ENCODE assay signal across 25 cellular contexts in the genomic region with DNA sequence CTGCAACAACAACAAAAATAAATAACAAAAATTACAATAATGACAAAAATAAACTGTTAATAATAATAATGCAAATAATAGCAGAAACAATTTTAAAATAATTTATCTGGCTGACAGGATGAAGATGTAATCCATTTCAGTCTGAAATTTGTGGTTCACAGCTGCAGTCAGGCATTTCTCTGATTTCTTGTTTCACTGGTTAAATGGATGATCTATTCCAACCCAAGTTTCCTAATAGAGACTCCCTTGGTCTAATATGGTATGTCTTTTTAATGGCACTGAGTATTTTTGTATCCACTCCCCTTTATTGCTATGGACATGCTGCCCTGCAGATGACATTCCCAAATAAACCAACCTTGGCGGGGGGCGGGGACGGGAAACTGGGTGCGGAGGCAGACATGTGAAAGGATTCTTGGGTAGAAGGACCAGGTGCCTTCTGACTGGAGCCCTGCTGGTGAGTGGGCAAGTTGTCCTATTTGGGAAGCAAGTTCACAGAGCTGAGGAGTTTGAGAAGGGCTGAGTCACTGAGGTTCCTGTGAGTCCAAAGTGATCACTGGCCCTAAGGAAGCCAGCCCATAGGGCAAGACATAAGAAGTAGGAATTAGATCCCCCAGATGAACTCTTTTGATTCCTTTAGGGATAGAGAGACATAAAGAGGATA. TPM values are rescaled to one million over a fixed set of nuclear protein-coding genes. Genes with fewer than 3 reads are reported as not detected.
DNase-seq lines count a peak whose midpoint lies in the region; ATAC-seq and TF ChIP-seq lines count a peak whose summit lies in the region.
"Had no signal": no experiment of that assay in that cellular context is flagged by ENCODE, and none has a peak within 500 bp of the region (broad histone marks: within the 10 kb centered on the region; RNA-seq: fewer than 3 reads in every experiment).

No MANE protein-coding gene starts in this region.

- H3T11ph ChIP-seq in H9 (ENCODE audit: low read length), result no peak overlapping the region

- no peak overlapping the region for H2BK120ac ChIP-seq in H9 (ENCODE audit: low read depth, low read length, poor library complexity, severe bottlenecking)

- DNase-seq in COR-L47 (lab: John Stamatoyannopoulos, UW), result peak; percentile 58
- peak; percentile 71 for DNase-seq in H9
- no peak for DNase-seq in astrocyte of the cerebellum (ENCODE audit: low read depth)
- peak; percentile 58 for DNase-seq in islet precursor cell
- no peak for DNase-seq in NCI-H510A treated with DMSO at 0.1 percent for 48 hours (lab: John Stamatoyannopoulos, UW)
- no peak for DNase-seq in stimulated activated CD4-positive, alpha-beta T cell treated with anti-CD3 and anti-CD28 coated beads, Interleukin-2, amount 100 ng/mL, for 48 hours
- no peak for DNase-seq in NCI-H2196 (lab: John Stamatoyannopoulos, UW; ENCODE audit: unreplicated experiment)
- DNase-seq: activated CD4-positive, alpha-beta T cell treated with anti-CD3 and anti-CD28 coated beads, Interleukin-2, amount 50 U/mL, for 48 hours; activated CD4-positive, CD25-positive, alpha-beta regulatory T cell; activated gamma-delta T cell; activated naive CD8-positive, alpha-beta T cell treated with anti-CD3 and anti-CD28 coated beads, Interleukin-2, amount 50 U/mL, for 24 hours; Calu3; EL; GOT3; heart left ventricle; Kasumi-1; left ventricle myocardium superior; NCI-H1092 treated with DMSO at 0.1 percent for 48 hours; NCI-H510A; T-helper 9 cell had no signal

- H3K27ac Mint-ChIP-seq in H9, result no peak overlapping the region
- H3K27ac Mint-ChIP-seq: activated naive CD8-positive, alpha-beta T cell treated with anti-CD3 and anti-CD28 coated beads, Interleukin-2, amount 50 U/mL, for 24 hours; dendritic cell treated with granulocyte-macrophage colony-stimulating factor and Interleukin-4, amounts not matched to agents 40 ng/mL and 50 ng/mL, for 4 days; nephron had no signal

- no peak overlapping the region for H2AK5ac ChIP-seq in H9 (ENCODE audit: insufficient read length, low read length)

- no peak overlapping the region for H3K56ac ChIP-seq in H9 (ENCODE audit: insufficient read length, low read depth, low read length)

- H3K4me1 Mint-ChIP-seq in H9, result peaks cover 15 to 47% of the 10 kb centered on the region in 2 experiments

- H4K5ac ChIP-seq in H9 (ENCODE audit: insufficient read length, low read depth, low read length), result no peak overlapping the region

- H2BK20ac ChIP-seq in H9 (ENCODE audit: low read depth, low read length, poor library complexity, severe bottlenecking), result no peak overlapping the region

- H3K4me3 Mint-ChIP-seq in H9, result no peak overlapping the region
- H3K4me3 Mint-ChIP-seq: activated naive CD8-positive, alpha-beta T cell treated with anti-CD3 and anti-CD28 coated beads, Interleukin-2, amount 50 U/mL, for 24 hours; dendritic cell treated with granulocyte-macrophage colony-stimulating factor and Interleukin-4, amounts not matched to agents 40 ng/mL and 50 ng/mL, for 4 days; nephron had no signal

- no peak overlapping the region for H3K9ac ChIP-seq in H9 (ENCODE audit: extremely low read depth, insufficient read length, low read length)
- H3K9ac ChIP-seq: BLaER1 treated with 17β-estradiol and CSF1 and Interleukin-3, amounts not matched to agents 10 nM and 100 nM had no signal

- no peak overlapping the region for H3K18ac ChIP-seq in H9 (ENCODE audit: insufficient read length, low read depth, low read length)

- H2AFZ ChIP-seq in H9 (ENCODE audit: low read length), result no peak overlapping the region

- H3K36me3 Mint-ChIP-seq in H9 (ENCODE audit: insufficient read depth in 1 of 3, low read depth in 3 of 3), result peaks cover 0 to 2% (median 0%) of the 10 kb centered on the region in 3 experiments; a peak in 1 of 7 replicates

- peaks cover 8% of the 10 kb centered on the region for H3K4me1 ChIP-seq in H9 (ENCODE audit: insufficient read depth, low read length)

- H4K91ac ChIP-seq in H9 (ENCODE audit: insufficient read length, low read depth, low read length), result no peak overlapping the region

- no peak overlapping the region for H2BK5ac ChIP-seq in H9 (ENCODE audit: insufficient read length, low read length)

- no peak overlapping the region for H4K8ac ChIP-seq in H9 (replicated peaks; ENCODE audit: insufficient read length, low read depth, low read length)

- H3K23me2 ChIP-seq in H9 (ENCODE audit: insufficient read length, low read depth, low read length, poor library complexity, severe bottlenecking), result peaks cover 13% of the 10 kb centered on the region

- no CpG with 5 or more reads among the region's 4 CpGs for WGBS in H9 (ENCODE audit: extremely low coverage, insufficient read length, low lambda C conversion rate)

- H2BK12ac ChIP-seq in H9 (ENCODE audit: insufficient read length, low read depth, low read length), result no peak overlapping the region

- H4K20me1 ChIP-seq in H9 (ENCODE audit: control insufficient read depth, insufficient read depth, insufficient read length), result no peaks in the 10 kb centered on the region
- H4K20me1 ChIP-seq: BLaER1 treated with 17β-estradiol and CSF1 and Interleukin-3, amounts not matched to agents 10 nM and 100 nM had no signal

- no peak overlapping the region for H3K4me3 ChIP-seq in astrocyte of the cerebellum (ENCODE audit: low read depth, low read length)
- H3K4me3 ChIP-seq: BLaER1 treated with 17β-estradiol and CSF1 and Interleukin-3, amounts not matched to agents 10 nM and 100 nM; heart left ventricle had no signal

- peaks cover 32% of the 10 kb centered on the region; the same call in 1 of the 2 replicates for H3K27me3 ChIP-seq in H9 (ENCODE audit: insufficient read depth, low read length)

- H3K27ac ChIP-seq in H9 (ENCODE audit: insufficient read length, low read depth, low read length), result no peak overlapping the region
- H3K27ac ChIP-seq: BLaER1 treated with 17β-estradiol and CSF1 and Interleukin-3, amounts not matched to agents 10 nM and 100 nM; heart left ventricle had no signal

- H3K23ac ChIP-seq in H9 (ENCODE audit: insufficient read length, low read depth, low read length), result no peak overlapping the region

- no peak overlapping the region for H3K4me2 ChIP-seq in H9 (ENCODE audit: insufficient read depth, insufficient read length, low read length)
- H3K4me2 ChIP-seq: BLaER1 treated with 17β-estradiol and CSF1 and Interleukin-3, amounts not matched to agents 10 nM and 100 nM had no signal

- ATAC-seq in HG03025 (IDR thresholded peaks at IDR 0.05; ENCODE audit: low FRiP score, unreplicated experiment), result no peak
- ATAC-seq: activated naive CD8-positive, alpha-beta T cell treated with anti-CD3 and anti-CD28 coated beads, Interleukin-2, amount 50 U/mL, for 24 hours; heart left ventricle; left ventricle myocardium superior had no signal

- no peaks in the 10 kb centered on the region for H3K9me3 ChIP-seq in H9 (ENCODE audit: control insufficient read depth, low read depth, low read length)
- H3K9me3 ChIP-seq: heart left ventricle had no signal

- no peaks in the 10 kb centered on the region for H3K79me1 ChIP-seq in H9 (ENCODE audit: insufficient read depth, low read depth, low read length, poor library complexity, severe bottlenecking)

- no peak for TF ChIP-seq CTCF in H9 (conservative IDR thresholded peaks at IDR 0.05)
- peak; percentile 24 for TF ChIP-seq CTCF in astrocyte of the cerebellum (IDR thresholded peaks at IDR 0.05; ENCODE audit: low read depth, low read length, missing control alignments)

- H3K27me3 Mint-ChIP-seq in H9 (ENCODE audit: low read depth), result peaks cover 100% of the 10 kb centered on the region

- H2BK15ac ChIP-seq in H9 (ENCODE audit: low read depth, low read length), result no peak overlapping the region

- no peaks in the 10 kb centered on the region for H3K79me2 ChIP-seq in H9 (ENCODE audit: insufficient read depth, low read length)

- H3K9me3 Mint-ChIP-seq in H9, result peaks cover 0 to 6% of the 10 kb centered on the region in 2 experiments; a peak in 3 of 5 replicates

- in situ Hi-C loops in astrocyte of the cerebellum (cut with HindIII; ENCODE audit: low sequenced_read_pairs), result loop anchor here (25.0 kb wide), 1 partner anchor 456 kb away; no protein-coding TSS in a partner anchor

- H3K4ac ChIP-seq in H9 (ENCODE audit: low read depth, low read length), result no peak overlapping the region

- no peak overlapping the region for H3K14ac ChIP-seq in H9 (ENCODE audit: insufficient read depth, low read length)

RNA-seq across cellular contexts. Expression of a gene that starts 14.4 kb away (rescaled TPM):
- total RNA-seq in H9 (2021), result 0.07 and 0.11 TPM in 2 replicates
- total RNA-seq: bronchial epithelial cell, Calu3, heart left ventricle, left ventricle myocardium superior had no signal

Comparison
In these comparisons a context has a peak if more than half of its experiments do, and no peak if none do; other contexts are left out.
1. DNase-seq: peak in COR-L47 (single experiment), H9 (single experiment) and islet precursor cell (single experiment); none in astrocyte of the cerebellum (single experiment), NCI-H510A treated with DMSO at 0.1 percent for 48 hours (single experiment), stimulated activated CD4-positive, alpha-beta T cell treated with anti-CD3 and anti-CD28 coated beads, Interleukin-2, amount 100 ng/mL, for 48 hours (0 of 2) and NCI-H2196 (single experiment).